In the genomic region with DNA sequence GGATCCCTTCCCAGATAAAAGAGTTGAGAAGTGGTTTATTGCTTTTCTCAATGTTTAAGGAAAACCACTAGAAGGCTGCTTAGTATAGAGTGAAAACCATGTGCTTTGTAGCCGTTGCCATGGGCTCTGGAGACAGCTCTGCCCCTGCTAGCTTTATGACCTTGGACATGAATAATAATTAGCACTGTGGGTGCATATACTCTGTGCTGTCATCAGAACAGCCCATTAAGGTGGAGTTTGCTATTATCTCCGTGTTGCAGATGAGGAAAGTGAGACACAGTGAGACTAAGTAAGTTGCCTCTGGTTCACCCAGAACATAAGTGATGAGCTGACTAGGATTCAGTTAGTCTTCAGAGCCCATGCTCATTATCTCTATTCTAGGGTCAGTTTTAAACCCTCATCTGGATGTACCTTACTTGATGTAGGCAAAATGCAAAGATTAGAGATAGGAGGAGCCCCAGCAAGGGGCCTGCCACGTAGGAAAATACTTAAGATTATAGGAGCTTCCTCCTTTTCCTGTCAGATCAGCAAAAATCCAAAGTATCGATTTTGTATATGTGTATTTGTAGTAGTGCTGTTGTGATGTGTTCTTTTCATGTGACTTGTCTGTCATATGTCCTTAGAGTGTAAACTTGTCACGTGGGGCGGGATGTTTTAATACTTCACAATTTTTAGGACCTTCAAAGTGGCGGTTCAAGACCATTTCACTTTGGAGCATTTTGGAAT, we compare ENCODE assay signal across 12 cellular contexts.
A peak's percentile ranks its signal among the peaks of the same experiment; 100 is the strongest.
DNase-seq lines count a peak whose midpoint lies in the region; ATAC-seq and TF ChIP-seq lines count a peak whose summit lies in the region.
"Had no signal": no experiment of that assay in that cellular context is flagged by ENCODE, and none has a peak within 500 bp of the region (broad histone marks: within the 10 kb centered on the region; RNA-seq: fewer than 3 reads in every experiment).

No MANE protein-coding gene starts in this region.

- H3K79me1 ChIP-seq in neuronal stem cell (ENCODE audit: low read depth, low read length) = no peaks in the 10 kb centered on the region

- H3K36me3 Mint-ChIP-seq in immature natural killer cell = peaks cover under 1 to 23% (median 5%) of the 10 kb centered on the region in 3 donors

- TF ChIP-seq CTCF in lower lobe of right lung (IDR thresholded peaks at IDR 0.05) = no peak

- H3K4me3 Mint-ChIP-seq in immature natural killer cell = peak overlapping the region; percentile 56 to 76 (median 73)

- H2AK5ac ChIP-seq in neuronal stem cell (ENCODE audit: low read depth, low read length) = no peak overlapping the region

- H2BK12ac ChIP-seq in neuronal stem cell (ENCODE audit: low read length) = no peak overlapping the region

- H3K4me1 ChIP-seq in neuronal stem cell (ENCODE audit: control insufficient read depth in 2 of 2, insufficient read depth in 1 of 2, low read depth in 1 of 2, low read length in 2 of 2) (peaks cover 3 to 16% of the 10 kb centered on the region in 2 donors), lower lobe of right lung (peaks cover 8% of the 10 kb centered on the region)

- H2BK120ac ChIP-seq in neuronal stem cell (ENCODE audit: low read depth, low read length) = no peak overlapping the region

- H4K8ac ChIP-seq in neuronal stem cell (ENCODE audit: low read depth, low read length) = no peak overlapping the region

- H2BK15ac ChIP-seq in neuronal stem cell (ENCODE audit: low read length) = no peak overlapping the region

- no peak overlapping the region for H3K18ac ChIP-seq in neuronal stem cell (ENCODE audit: low read length)

- no peaks in the 10 kb centered on the region for H3K9me3 Mint-ChIP-seq in immature natural killer cell

- peak; percentile 23 for ATAC-seq in GM18873 (IDR thresholded peaks at IDR 0.05; ENCODE audit: low FRiP score, unreplicated experiment)
- peak; percentile 27 for ATAC-seq in GM21723 (IDR thresholded peaks at IDR 0.05; ENCODE audit: unreplicated experiment)
- ATAC-seq in HG03196 (IDR thresholded peaks at IDR 0.05; ENCODE audit: unreplicated experiment) = peak; percentile 36
- ATAC-seq in lower lobe of right lung = no peak

- H3K23ac ChIP-seq in neuronal stem cell (ENCODE audit: low read depth, low read length, poor library complexity) = no peak overlapping the region

- peaks cover 5 to 94% of the 10 kb centered on the region in 2 donors for H3K36me3 ChIP-seq in neuronal stem cell (replicated peaks in 1 of 2; ENCODE audit: control insufficient read depth in 2 of 2, insufficient read depth in 2 of 2, low read length in 2 of 2)
- H3K36me3 ChIP-seq in lower lobe of right lung = no peaks in the 10 kb centered on the region

- H3K9ac ChIP-seq in neuronal stem cell (ENCODE audit: low read depth, low read length, poor library complexity) = no peak overlapping the region

- H4K91ac ChIP-seq in neuronal stem cell (ENCODE audit: low read depth, low read length, poor library complexity) = no peak overlapping the region

- H2BK5ac ChIP-seq in neuronal stem cell (ENCODE audit: low read length) = no peak overlapping the region

- no peak overlapping the region for H3K27ac ChIP-seq in neuronal stem cell (replicated peaks; ENCODE audit: low read length)
- H3K27ac ChIP-seq in lower lobe of right lung = no peak overlapping the region

- DNase-seq in immature natural killer cell (no peak), neuronal stem cell (ENCODE audit: low spot score) (no peak), T1000 (lab: John Stamatoyannopoulos, UW) (no peak), lower lobe of right lung (no peak)
- no peak for DNase-seq in activated CD4-positive, alpha-beta T cell treated with anti-CD3 and anti-CD28 coated beads, Interleukin-2, amount 50 U/mL, for 48 hours
- DNase-seq: activated CD4-positive, CD25-positive, alpha-beta regulatory T cell treated with anti-CD3 and anti-CD28 coated beads, Interleukin-2, amount 50 U/mL, for 72 hours; activated effector memory CD4-positive, alpha-beta T cell treated with anti-CD3 and anti-CD28 coated beads, Interleukin-2, amount 50 U/mL, for 16 hours; midbrain; MV-4-11 had no signal

- intact Hi-C loops in lower lobe of right lung (cut with DNase I) = no loop called here

- H3K27me3 Mint-ChIP-seq in immature natural killer cell (ENCODE audit: low read depth in 3 of 3) = peaks cover 0 to 3% (median 1%) of the 10 kb centered on the region in 3 donors

- H3K14ac ChIP-seq in neuronal stem cell (ENCODE audit: low read length) = no peak overlapping the region

- peaks cover 45 to 71% of the 10 kb centered on the region in 2 donors for H3K4me1 Mint-ChIP-seq in immature natural killer cell

- no peak overlapping the region for H3K4ac ChIP-seq in neuronal stem cell (ENCODE audit: low read length)

- no peak overlapping the region for H3K4me2 ChIP-seq in neuronal stem cell (ENCODE audit: insufficient read depth, low read length, poor library complexity, severe bottlenecking)

- whole genome bisulfite sequencing in neuronal stem cell (ENCODE audit: extremely low coverage in 2 of 2, insufficient read length in 2 of 2, insufficient replicate concordance in 1 of 2), 2 donors = no CpG with 5 or more reads among the region's 7 CpGs

- H2AFZ ChIP-seq in neuronal stem cell (ENCODE audit: low read length) = no peak overlapping the region

- no peaks in the 10 kb centered on the region for H3K27me3 ChIP-seq in neuronal stem cell (ENCODE audit: control insufficient read depth in 3 of 3, insufficient read depth in 3 of 3, low read depth in 1 of 3, low read length in 3 of 3)
- H3K27me3 ChIP-seq in lower lobe of right lung (ENCODE audit: low read depth) = no peaks in the 10 kb centered on the region

- no peak overlapping the region for H3K4me3 ChIP-seq in neuronal stem cell (ENCODE audit: low read length in 2 of 2)
- H3K4me3 ChIP-seq in lower lobe of right lung = no peak overlapping the region

- H3K27ac Mint-ChIP-seq in immature natural killer cell = peak overlapping the region in 5 of 6 donors; percentile 4 to 78 (median 71)

- H3K9me3 ChIP-seq in neuronal stem cell (replicated peaks in 1 of 2; ENCODE audit: control insufficient read depth in 2 of 2, insufficient read depth in 1 of 2, low read depth in 1 of 2, low read length in 2 of 2) (peaks cover 0 to 48% of the 10 kb centered on the region in 2 donors), lower lobe of right lung (no peaks in the 10 kb centered on the region)

Comparison
In these comparisons a context has a peak if more than half of its experiments do, and no peak if none do; other contexts are left out.
1. ATAC-seq: peak in GM18873 (single experiment), GM21723 (single experiment) and HG03196 (single experiment); none in lower lobe of right lung (0 of 2).